Comparison of ENCODE assay signal across 10 cellular contexts in the genomic region with DNA sequence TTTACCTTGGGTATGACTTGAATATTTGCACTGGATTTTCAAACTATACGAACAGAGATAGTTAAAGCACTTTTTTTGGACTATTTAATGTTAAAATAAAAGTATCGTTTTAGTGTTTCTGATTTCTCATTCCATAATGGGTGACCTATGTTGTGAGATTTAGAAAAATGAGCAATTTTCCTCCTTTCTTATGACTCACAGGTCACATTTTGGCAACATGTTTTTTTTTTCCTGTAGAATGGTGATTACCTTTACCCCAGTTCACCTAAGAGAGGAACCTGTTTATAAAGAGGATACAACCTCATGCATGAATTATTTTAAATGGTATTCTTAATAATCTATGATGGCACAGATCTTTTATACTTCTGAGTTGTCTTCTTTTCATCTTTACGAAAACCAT.
DNase-seq lines count a peak whose midpoint lies in the region; TF ChIP-seq lines count a peak whose summit lies in the region.
"Had no signal": no experiment of that assay in that cellular context is flagged by ENCODE, and none has a peak within 500 bp of the region (broad histone marks: within the 10 kb centered on the region; RNA-seq: fewer than 3 reads in every experiment).

No MANE protein-coding gene starts in this region.

- peaks cover 8% of the 10 kb centered on the region for H3K36me3 Mint-ChIP-seq in Calu3 (ENCODE audit: insufficient read depth, unreplicated experiment)

- H3K4me3 Mint-ChIP-seq in Calu3 (ENCODE audit: low read depth, unreplicated experiment), result no peak overlapping the region

- H3K9me2 ChIP-seq in PC-9 (ENCODE audit: insufficient read depth), result no peaks in the 10 kb centered on the region; the same call in 1 of the 2 replicates

- H3K4me2 ChIP-seq in PC-9, result peak overlapping the region; percentile 65

- TF ChIP-seq CTCF in Calu3 (IDR thresholded peaks at IDR 0.05; ENCODE audit: unreplicated experiment) (no peak), PC-9 (conservative IDR thresholded peaks at IDR 0.05) (no peak), dorsolateral prefrontal cortex (IDR thresholded peaks at IDR 0.05 in 54 of 56, conservative IDR thresholded peaks at IDR 0.05 in 2 of 56; ENCODE audit: low read depth in 1 of 56, partially characterized antibody in 56 of 56) (no peak)

- no peak overlapping the region for H3K9ac ChIP-seq in rectal smooth muscle tissue (ENCODE audit: low read length)

- peaks cover 15% of the 10 kb centered on the region for H3K9me3 ChIP-seq in PC-9 (ENCODE audit: insufficient read depth, low read depth)

- peaks cover 79% of the 10 kb centered on the region for H3K4me1 Mint-ChIP-seq in Calu3 (ENCODE audit: low read depth, unreplicated experiment)

- no peak overlapping the region for H2AFZ ChIP-seq in PC-9

- DNase-seq in Calu3 (no peak), PC-9 (peak in 1 of 2 experiments; percentile 62), dorsolateral prefrontal cortex (no peak), GM03348 (ENCODE audit: low spot score) (no peak), nucleus accumbens (lab: John Stamatoyannopoulos, UW) (no peak), NCI-H187 treated with DMSO at 0.1 percent for 48 hours (lab: John Stamatoyannopoulos, UW) (no peak)
- DNase-seq in activated CD4-positive, CD25-positive, alpha-beta regulatory T cell (lab: John Stamatoyannopoulos, UW), result no peak

- H3F3A ChIP-seq in PC-9 (ENCODE audit: insufficient read depth, low read depth), result peaks cover 53% of the 10 kb centered on the region

- POLR2A ChIA-PET in PC-9 (lab: Charles Lee; ENCODE audit: unreplicated experiment), result interaction anchor here (0.6 kb wide), 2 partner anchors 251 to 780 kb away, joined by 3 to 4 read pairs; no protein-coding TSS in a partner anchor

- no peaks in the 10 kb centered on the region for H4K20me1 ChIP-seq in PC-9 (ENCODE audit: insufficient read depth)

- CTCF ChIA-PET in Calu3 (lab: Charles Lee) (no interaction called here), PC-9 (lab: Charles Lee) (interaction anchor here (0.7 kb wide), 1 partner anchor 440 kb away, joined by 3 read pairs; no protein-coding TSS in a partner anchor)

- BruUV-seq in Calu3 (replicated peaks; lab: Mats Ljungman, UMichigan) (TSS peak; percentile 30), PC-9 (replicated peaks; lab: Mats Ljungman, UMichigan) (no TSS peak)

- peak overlapping the region; percentile 89 for H3K27ac Mint-ChIP-seq in Calu3 (ENCODE audit: unreplicated experiment)

- H3K9me3 Mint-ChIP-seq in Calu3 (ENCODE audit: low read depth, unreplicated experiment), result no peaks in the 10 kb centered on the region
- H3K9me3 Mint-ChIP-seq: IgD-negative memory B cell had no signal

- intact Hi-C loops in Calu3 (cut with micrococcal nuclease; ENCODE audit: unreplicated experiment), result loop anchor here (10.0 kb wide), 1 partner anchor 439 kb away; the partner anchor contains the start of gene FOSL2
- intact Hi-C loops in PC-9 (cut with micrococcal nuclease; ENCODE audit: unreplicated experiment), result loop anchor here (1.0 to 10.0 kb wide), 4 partner anchors 203 to 441 kb away; partner anchors contain the start of gene FOSL2
- intact Hi-C loops in dorsolateral prefrontal cortex (cut with DNase I), result loop anchor here in 1 of 2 donors (10.0 kb wide), 2 partner anchors 61 to 439 kb away; partner anchors contain the start of genes BABAM2, FOSL2 and RBKS

- peaks cover 17% of the 10 kb centered on the region; the same call in 1 of the 2 replicates for H3K36me3 ChIP-seq in PC-9 (ENCODE audit: low read depth)
- no peaks in the 10 kb centered on the region for H3K36me3 ChIP-seq in rectal smooth muscle tissue (ENCODE audit: control insufficient read depth, insufficient read depth, low read length)

- peaks cover 47% of the 10 kb centered on the region for H3K79me2 ChIP-seq in PC-9 (ENCODE audit: low read depth)

- H3K27ac ChIP-seq in PC-9 (peak overlapping the region; percentile 88), dorsolateral prefrontal cortex (peak overlapping the region in 45 of 59 donors; percentile 3 to 87 (median 53)), rectal smooth muscle tissue (ENCODE audit: low read depth, low read length) (peak overlapping the region; percentile 4)
- H3K27ac ChIP-seq: foreskin keratinocyte had no signal

- no peaks in the 10 kb centered on the region for H3K27me3 ChIP-seq in PC-9 (ENCODE audit: insufficient read depth, low read depth)
- H3K27me3 ChIP-seq in dorsolateral prefrontal cortex, result no peaks in the 10 kb centered on the region
- no peaks in the 10 kb centered on the region for H3K27me3 ChIP-seq in rectal smooth muscle tissue (ENCODE audit: control insufficient read depth, insufficient read depth, low read length)
- H3K27me3 ChIP-seq: foreskin keratinocyte had no signal

- H3K4me3 ChIP-seq in PC-9, result peak overlapping the region; percentile 9; the same call in 1 of the 2 replicates
- no peak overlapping the region for H3K4me3 ChIP-seq in dorsolateral prefrontal cortex
- H3K4me3 ChIP-seq in rectal smooth muscle tissue (ENCODE audit: low read length), result no peak overlapping the region

- H3K27me3 Mint-ChIP-seq in Calu3 (ENCODE audit: unreplicated experiment), result no peaks in the 10 kb centered on the region
- H3K27me3 Mint-ChIP-seq: IgD-negative memory B cell had no signal

- H3K4me1 ChIP-seq in PC-9 (replicated peaks; ENCODE audit: insufficient read depth) (peaks cover 66% of the 10 kb centered on the region), rectal smooth muscle tissue (ENCODE audit: control insufficient read depth, insufficient read depth, low read length) (peaks cover 24% of the 10 kb centered on the region)

Comparison
In these comparisons a context has a peak if more than half of its experiments do, and no peak if none do; other contexts are left out.
1. H3K27ac ChIP-seq: peak in every context shown above with its lines; median percentile 88 in PC-9; 53 in dorsolateral prefrontal cortex; 4 in rectal smooth muscle tissue.